In genomic region chr20:43601960-43602359, GRCh38 we compare ENCODE assay signal across 9 cellular contexts. TPM values are rescaled to one million over a fixed set of nuclear protein-coding genes. Genes with fewer than 3 reads are reported as not detected.
DNase-seq lines count a peak whose midpoint lies in the region; ATAC-seq, FAIRE-seq and TF ChIP-seq lines count a peak whose summit lies in the region.
"Not testable (repeated sequence)": the region's sequence is repeated elsewhere in the genome, so short reads cannot be mapped to it uniquely, and the experiment has no call there.
"Had no signal": no experiment of that assay in that cellular context is flagged by ENCODE, and none has a peak within 500 bp of the region (broad histone marks: within the 10 kb centered on the region; RNA-seq: fewer than 3 reads in every experiment).

No MANE protein-coding gene starts in this region.

- H3K4me2 ChIP-seq in A549: not testable (repeated sequence)

- not testable (repeated sequence) for H3K27ac ChIP-seq in A549; HEK293 (ENCODE audit: extremely low read depth, low read depth, low read length)

- H3K9me3 ChIP-seq in A549; HEK293 (ENCODE audit: control insufficient read depth, insufficient read depth, low read depth, low read length): not testable (repeated sequence)

- ATAC-seq in A549: not testable (repeated sequence)

- not testable (repeated sequence) for TF ChIP-seq CTCF in A549 (IDR thresholded peaks at IDR 0.05); HEK293 (tag by site-specific recombination; IDR thresholded peaks at IDR 0.05)

- WGBS in A549 (ENCODE audit: missing lambda C conversion rate): 91% methylated on average over 8 of the region's 8 CpGs

- H3K4me1 ChIP-seq in A549; HEK293 (ENCODE audit: control insufficient read depth, insufficient read depth, low read length): not testable (repeated sequence)

- not testable (repeated sequence) for H3K4me3 ChIP-seq in A549; HEK293 (ENCODE audit: low read depth, low read length)

- DNase-seq in A549 (ENCODE audit: low read depth in 1 of 2, low spot score in 1 of 2): not testable (repeated sequence)
- peak; percentile 2 for DNase-seq in NCI-H2227 treated with DMSO at 0.1 percent for 48 hours (lab: John Stamatoyannopoulos, UW)
- peak; percentile 37 for DNase-seq in mesenteric fat pad (ENCODE audit: low spot score)

- TF ChIP-seq RAD21 in A549 (conservative IDR thresholded peaks at IDR 0.05 in 1 of 2, IDR thresholded peaks at IDR 0.05 in 1 of 2): not testable (repeated sequence)

- POLR2A ChIA-PET in A549 (lab: Yijun Ruan, JAX); HEK293 (lab: Yijun Ruan, JAX): not testable (repeated sequence)

- peaks cover 37 to 68% of the 10 kb centered on the region in 2 experiments; a peak in 2 of 3 replicates for H3K36me3 ChIP-seq in HEK293 (ENCODE audit: control insufficient read depth in 2 of 2, insufficient read depth in 1 of 2, low read length in 2 of 2)

- not testable (repeated sequence) for TF ChIP-seq POLR2A in A549 (IDR thresholded peaks at IDR 0.05; ENCODE audit: low read length)

- TF ChIP-seq EP300 in A549 (IDR thresholded peaks at IDR 0.05): not testable (repeated sequence)

- FAIRE-seq in A549 (lab: Jason Lieb, UNC): not testable (repeated sequence)

- CTCF ChIA-PET in A549 (lab: Yijun Ruan, JAX): interaction anchor here (0.9 to 1.9 kb wide), 3 partner anchors 8 to 148 kb away, joined by 3 to 8 read pairs (median 4); no protein-coding TSS in a partner anchor
- CTCF ChIA-PET in HEK293 (lab: Yijun Ruan, JAX): not testable (repeated sequence)

TF ChIP-seq in A549, 52 proteins besides CTCF, POLR2A, EP300 and RAD21:
- TF ChIP-seq ZC3H11A (IDR thresholded peaks at IDR 0.05): peak; percentile 67
TF ChIP-seq in A549: peak in this region for 1; not testable (repeated sequence) for 51.

TF ChIP-seq in HEK293, 187 proteins besides CTCF, POLR2A, EP300 and RAD21 (continues in another document):
- TF ChIP-seq ZBTB11 (tag by site-specific recombination; conservative IDR thresholded peaks at IDR 0.05; ENCODE audit: low read depth) (peak; percentile 52), ZNF140 (tag by site-specific recombination; IDR thresholded peaks at IDR 0.05) (peak; percentile 41; the same call in 1 of the 2 replicates), ZNF623 (tag by site-specific recombination; IDR thresholded peaks at IDR 0.05) (peak; percentile 37; the same call in 1 of the 2 replicates), REST (tag by site-specific recombination; IDR thresholded peaks at IDR 0.05) (peak; percentile 31; the same call in 1 of the 2 replicates), ZBTB8A (tag by site-specific recombination; IDR thresholded peaks at IDR 0.05) (peak; percentile 53; the same call in 1 of the 2 replicates), ZNF518A (tag by site-specific recombination; conservative IDR thresholded peaks at IDR 0.05; ENCODE audit: low read depth) (peak; percentile 71; the same call in 1 of the 2 replicates), ZNF664 (tag by site-specific recombination; IDR thresholded peaks at IDR 0.05) (peak; percentile 41; the same call in 1 of the 2 replicates), ZNF266 (tag by site-specific recombination; IDR thresholded peaks at IDR 0.05; ENCODE audit: low read depth) (0 out of 2 replicates have a peak, but pooled peaks have one; percentile 25)

RNA-seq across cellular contexts. Expression of gene IFT52, which starts 11.2 kb away (rescaled TPM):
- polyA plus RNA-seq in A549 (2011; rRNA removed) (42.2 and 49.0 TPM in 2 replicates), A549 (2017; fragmentation: RNase III; extraction: RNeasy Plus Mini Kit Qiagen cat#74134 plus additional on column Dnase treatment) (25.7 to 27.4 TPM (median 26.3 TPM) in 3 replicates)
- polyA plus RNA-seq in A549 (2012; cell fraction: cytosol; rRNA removed): 26.5 and 28.9 TPM in 2 replicates
- 9.4 and 21.6 TPM in 2 replicates for polyA plus RNA-seq in A549 (2012; cell fraction: nucleus; rRNA removed)
- 49.4 and 60.7 TPM in 2 replicates for polyA minus RNA-seq in A549 (2011; rRNA and poly(A)+ RNA removed)
- total RNA-seq in mesenteric fat pad: 25.9 TPM

RNA-seq across cellular contexts. Expression of gene SGK2, which starts 43.1 kb away (rescaled TPM):
- 9.4 and 10.4 TPM in 2 replicates for polyA plus RNA-seq in A549 (2011; rRNA removed)
- 7.5 and 9.5 TPM in 2 replicates for polyA plus RNA-seq in A549 (2012; cell fraction: cytosol; rRNA removed)
- 15.0 and 17.6 TPM in 2 replicates for polyA plus RNA-seq in A549 (2012; cell fraction: nucleus; rRNA removed)
- polyA plus RNA-seq in A549 (2017; fragmentation: RNase III; extraction: RNeasy Plus Mini Kit Qiagen cat#74134 plus additional on column Dnase treatment): 11.4 to 12.2 TPM (median 11.8 TPM) in 3 replicates
- 19.4 and 20.2 TPM in 2 replicates for polyA minus RNA-seq in A549 (2011; rRNA and poly(A)+ RNA removed)
- 14.0 TPM for total RNA-seq in mesenteric fat pad
- total RNA-seq: A172 had no signal
- polyA plus RNA-seq: CD14-positive monocyte; CD4-positive, alpha-beta memory T cell; CD4-positive, CD25-positive, alpha-beta regulatory T cell; CD8-positive, alpha-beta memory T cell had no signal
